11 cellular contexts compared by ENCODE assay signal in the genomic region with DNA sequence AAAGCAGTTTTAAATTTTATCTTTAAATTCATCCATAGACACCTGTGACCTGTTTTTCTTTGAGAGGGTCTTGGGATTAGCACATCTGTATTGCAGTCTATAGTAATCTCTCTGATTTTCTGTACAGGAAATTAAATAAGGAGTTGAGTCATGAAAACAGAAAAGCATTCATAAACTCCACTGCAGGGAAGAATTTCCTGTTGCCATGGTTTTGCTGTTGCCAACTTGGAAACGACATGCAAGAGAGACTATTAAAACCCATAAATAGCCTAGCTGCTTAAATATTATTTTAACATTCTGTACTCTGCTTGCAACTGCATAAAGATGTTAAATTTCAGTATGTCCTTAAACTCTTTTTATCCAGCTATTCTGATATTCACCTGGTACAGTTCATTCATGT.
A peak's percentile ranks its signal among the peaks of the same experiment; 100 is the strongest.
DNase-seq lines count a peak whose midpoint lies in the region; ATAC-seq, FAIRE-seq and TF ChIP-seq lines count a peak whose summit lies in the region.
"Had no signal": no experiment of that assay in that cellular context is flagged by ENCODE, and none has a peak within 500 bp of the region (broad histone marks: within the 10 kb centered on the region; RNA-seq: fewer than 3 reads in every experiment).

No MANE protein-coding gene starts in this region.

- H3K27ac Mint-ChIP-seq in MCF 10A (ENCODE audit: low read depth, unreplicated experiment) = no peak overlapping the region
- H3K27ac Mint-ChIP-seq in activated naive CD4-positive, alpha-beta T cell treated with anti-CD3 and anti-CD28 coated beads, Interleukin-2, amount 10 ng/mL, durations not matched to agents 7 days and 5 days = no peak overlapping the region
- no peak overlapping the region for H3K27ac Mint-ChIP-seq in naive thymus-derived CD4-positive, alpha-beta T cell

- H3K4me3 Mint-ChIP-seq in MCF 10A (ENCODE audit: unreplicated experiment) = no peak overlapping the region
- no peak overlapping the region for H3K4me3 Mint-ChIP-seq in activated naive CD4-positive, alpha-beta T cell treated with anti-CD3 and anti-CD28 coated beads, Interleukin-2, amount 10 ng/mL, durations not matched to agents 7 days and 5 days
- H3K4me3 Mint-ChIP-seq in naive thymus-derived CD4-positive, alpha-beta T cell = no peak overlapping the region

- POLR2A ChIA-PET in MCF 10A (lab: Yijun Ruan, JAX) = interaction anchor here (0.8 to 1.3 kb wide), 2 partner anchors 88 to 295 kb away, joined by 3 read pairs; no protein-coding TSS in a partner anchor
- POLR2A ChIA-PET in naive thymus-derived CD4-positive, alpha-beta T cell (lab: Charles Lee) = no interaction called here

- H3K9me3 ChIP-seq in breast epithelium (peaks cover 0 to 11% of the 10 kb centered on the region in 2 donors), kidney (ENCODE audit: control insufficient read depth in 1 of 2, low read length in 2 of 2) (peaks cover 3 to 12% of the 10 kb centered on the region in 2 donors)
- H3K9me3 ChIP-seq in naive thymus-derived CD4-positive, alpha-beta T cell (ENCODE audit: control insufficient read depth in 2 of 3, low read length in 3 of 3) = no peaks in the 10 kb centered on the region
- H3K9me3 ChIP-seq: suprapubic skin had no signal

- H3K9me3 Mint-ChIP-seq in MCF 10A (ENCODE audit: unreplicated experiment) = peaks cover 26% of the 10 kb centered on the region
- H3K9me3 Mint-ChIP-seq in activated naive CD4-positive, alpha-beta T cell treated with anti-CD3 and anti-CD28 coated beads, Interleukin-2, amount 10 ng/mL, durations not matched to agents 7 days and 5 days = peaks cover 18% of the 10 kb centered on the region
- H3K9me3 Mint-ChIP-seq in naive thymus-derived CD4-positive, alpha-beta T cell = peaks cover 0 to 39% (median 17%) of the 10 kb centered on the region in 11 donors

- H3K9ac ChIP-seq in kidney (ENCODE audit: low read length in 2 of 2) = no peak overlapping the region

- H3K4me1 ChIP-seq in breast epithelium (no peaks in the 10 kb centered on the region), kidney (ENCODE audit: control insufficient read depth in 1 of 2, insufficient read depth in 1 of 2, low read depth in 1 of 2, low read length in 2 of 2) (no peaks in the 10 kb centered on the region)
- no peaks in the 10 kb centered on the region for H3K4me1 ChIP-seq in naive thymus-derived CD4-positive, alpha-beta T cell (ENCODE audit: control insufficient read depth in 2 of 2, insufficient read depth in 2 of 2, low read length in 2 of 2)

- no peaks in the 10 kb centered on the region for H3K4me1 Mint-ChIP-seq in MCF 10A (ENCODE audit: insufficient read depth, unreplicated experiment)
- no peaks in the 10 kb centered on the region for H3K4me1 Mint-ChIP-seq in activated naive CD4-positive, alpha-beta T cell treated with anti-CD3 and anti-CD28 coated beads, Interleukin-2, amount 10 ng/mL, durations not matched to agents 7 days and 5 days
- H3K4me1 Mint-ChIP-seq in naive thymus-derived CD4-positive, alpha-beta T cell = peaks cover 0 to 3% (median 0%) of the 10 kb centered on the region in 7 donors

- intact Hi-C loops in MCF 10A (cut with micrococcal nuclease) = no loop called here
- intact Hi-C loops in breast epithelium (cut with DNase I; ENCODE audit: low total_unique reads) = no loop called here
- intact Hi-C loops in kidney (cut with DNase I) = no loop called here
- intact Hi-C loops in naive thymus-derived CD4-positive, alpha-beta T cell (cut with micrococcal nuclease) = no loop called here

- FAIRE-seq in kidney (lab: Jason Lieb, UNC) = peak; percentile 44

- peak; percentile 42 for DNase-seq in MCF 10A (ENCODE audit: unreplicated experiment)
- no peak for DNase-seq in breast epithelium (ENCODE audit: low spot score in 2 of 2)
- DNase-seq in cardiac fibroblast (ENCODE audit: low read depth in 2 of 2) = peak; percentile 95
- no peak for DNase-seq in kidney
- no peak for DNase-seq in activated naive CD4-positive, alpha-beta T cell treated with anti-CD3 and anti-CD28 coated beads, Interleukin-2, amount 10 ng/mL, durations not matched to agents 7 days and 5 days
- DNase-seq in naive thymus-derived CD4-positive, alpha-beta T cell = no peak
- DNase-seq: activated CD4-positive, alpha-beta T cell treated with anti-CD3 and anti-CD28 coated beads for 4 hours had no signal

- no peaks in the 10 kb centered on the region for H3K27me3 Mint-ChIP-seq in MCF 10A (ENCODE audit: insufficient read depth, unreplicated experiment)
- H3K27me3 Mint-ChIP-seq in activated naive CD4-positive, alpha-beta T cell treated with anti-CD3 and anti-CD28 coated beads, Interleukin-2, amount 10 ng/mL, durations not matched to agents 7 days and 5 days = no peaks in the 10 kb centered on the region
- no peaks in the 10 kb centered on the region for H3K27me3 Mint-ChIP-seq in naive thymus-derived CD4-positive, alpha-beta T cell

- no peak for TF ChIP-seq POLR2A in breast epithelium (IDR thresholded peaks at IDR 0.05)

- BruUV-seq in MCF 10A (replicated peaks; lab: Mats Ljungman, UMichigan) = no TSS peak

- no peak overlapping the region for H3K4me3 ChIP-seq in breast epithelium
- no peak overlapping the region for H3K4me3 ChIP-seq in cardiac fibroblast (replicated peaks in 1 of 2; ENCODE audit: low read depth in 2 of 2, low read length in 2 of 2)
- H3K4me3 ChIP-seq in kidney (ENCODE audit: low read length in 2 of 2) = no peak overlapping the region
- no peak overlapping the region for H3K4me3 ChIP-seq in naive thymus-derived CD4-positive, alpha-beta T cell (ENCODE audit: low read length)
- H3K4me3 ChIP-seq: suprapubic skin had no signal

- H3K36me3 ChIP-seq in breast epithelium = no peaks in the 10 kb centered on the region
- no peaks in the 10 kb centered on the region for H3K36me3 ChIP-seq in kidney (ENCODE audit: control insufficient read depth in 1 of 2, insufficient read depth in 2 of 2, low read length in 2 of 2)
- peaks cover 0 to 15% (median 0%) of the 10 kb centered on the region in 3 experiments for H3K36me3 ChIP-seq in naive thymus-derived CD4-positive, alpha-beta T cell (ENCODE audit: control insufficient read depth in 2 of 3, insufficient read depth in 3 of 3, low read length in 3 of 3)

- CTCF ChIA-PET in MCF 10A (lab: Yijun Ruan, JAX) = no interaction called here
- CTCF ChIA-PET in activated naive CD4-positive, alpha-beta T cell treated with anti-CD3 and anti-CD28 coated beads, Interleukin-2, amount 10 ng/mL, durations not matched to agents 7 days and 5 days (lab: Charles Lee) = no interaction called here
- CTCF ChIA-PET in naive thymus-derived CD4-positive, alpha-beta T cell (lab: Charles Lee) = no interaction called here

- H3K27me3 ChIP-seq in breast epithelium = no peaks in the 10 kb centered on the region
- no peaks in the 10 kb centered on the region for H3K27me3 ChIP-seq in naive thymus-derived CD4-positive, alpha-beta T cell (ENCODE audit: control insufficient read depth in 2 of 2, insufficient read depth in 2 of 2, low read length in 2 of 2)
- H3K27me3 ChIP-seq: suprapubic skin had no signal

- H3K36me3 Mint-ChIP-seq in MCF 10A (ENCODE audit: insufficient read depth, unreplicated experiment) = peaks cover 30% of the 10 kb centered on the region
- peaks cover 44% of the 10 kb centered on the region for H3K36me3 Mint-ChIP-seq in activated naive CD4-positive, alpha-beta T cell treated with anti-CD3 and anti-CD28 coated beads, Interleukin-2, amount 10 ng/mL, durations not matched to agents 7 days and 5 days
- peaks cover 26 to 88% (median 77%) of the 10 kb centered on the region in 5 donors for H3K36me3 Mint-ChIP-seq in naive thymus-derived CD4-positive, alpha-beta T cell

- no peak for ATAC-seq in naive thymus-derived CD4-positive, alpha-beta T cell
- ATAC-seq in GM21619 (IDR thresholded peaks at IDR 0.05; ENCODE audit: unreplicated experiment) = no peak

- no peak for TF ChIP-seq CTCF in MCF 10A (IDR thresholded peaks at IDR 0.05; ENCODE audit: unreplicated experiment)
- no peak for TF ChIP-seq CTCF in breast epithelium (IDR thresholded peaks at IDR 0.05)
- TF ChIP-seq CTCF in cardiac fibroblast (IDR thresholded peaks at IDR 0.05; ENCODE audit: low read depth, low read length) = no peak
- no peak for TF ChIP-seq CTCF in kidney (IDR thresholded peaks at IDR 0.05; ENCODE audit: borderline replicate concordance, extremely low read depth, insufficient read depth)

- H3K27ac ChIP-seq in breast epithelium = no peak overlapping the region
- H3K27ac ChIP-seq in kidney (ENCODE audit: low read depth in 2 of 2, low read length in 2 of 2) = no peak overlapping the region
- peak overlapping the region; percentile 10 for H3K27ac ChIP-seq in temporal lobe (ENCODE audit: low read depth, low read length)
- H3K27ac ChIP-seq in naive thymus-derived CD4-positive, alpha-beta T cell (ENCODE audit: low read depth, low read length) = no peak overlapping the region
- H3K27ac ChIP-seq: 22Rv1, suprapubic skin had no signal

Comparison
In these comparisons a context has a peak if more than half of its experiments do, and no peak if none do; other contexts are left out.
1. DNase-seq: peak in MCF 10A (single experiment) and cardiac fibroblast (2 of 2); none in breast epithelium (0 of 2), kidney (single experiment), activated naive CD4-positive, alpha-beta T cell treated with anti-CD3 and anti-CD28 coated beads, Interleukin-2, amount 10 ng/mL, durations not matched to agents 7 days and 5 days (single experiment) and naive thymus-derived CD4-positive, alpha-beta T cell (0 of 9).